ENCODE assay signal across 6 cellular contexts in the genomic region with DNA sequence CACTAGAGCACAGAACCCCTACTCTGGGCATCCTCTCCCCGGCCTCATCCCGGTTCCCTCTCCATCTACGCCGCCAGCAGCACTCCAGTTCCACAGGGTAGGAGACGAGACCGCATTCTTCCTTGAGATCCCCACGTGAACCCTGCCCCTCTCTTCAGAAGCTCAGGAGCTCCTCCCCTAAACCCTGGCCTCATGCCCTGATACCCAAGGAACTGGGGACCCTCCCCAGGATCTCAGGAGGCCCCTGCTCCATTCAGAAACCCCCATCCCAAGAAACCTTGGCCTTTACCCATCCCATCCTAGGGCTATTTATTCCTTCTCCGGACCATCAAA. TPM values are rescaled to one million over a fixed set of nuclear protein-coding genes. Genes with fewer than 3 reads are reported as not detected.
DNase-seq lines count a peak whose midpoint lies in the region; ATAC-seq and TF ChIP-seq lines count a peak whose summit lies in the region.

No MANE protein-coding gene starts in this region.

- no peaks in the 10 kb centered on the region for H3K27me3 ChIP-seq in GM23248 (replicated peaks; ENCODE audit: insufficient read depth)
- H3K27me3 ChIP-seq in adipocyte (replicated peaks; ENCODE audit: control insufficient read depth, insufficient read depth, low read length): no peaks in the 10 kb centered on the region

- DNase-seq in GM23248: peak; percentile 33
- no peak for DNase-seq in adipocyte (ENCODE audit: low read depth)
- DNase-seq in nephron progenitor cell: no peak
- no peak for DNase-seq in KBM-7
- DNase-seq in C1 segment of cervical spinal cord (lab: John Stamatoyannopoulos, UW): no peak

- H3K9me3 Mint-ChIP-seq in nephron progenitor cell: peaks cover 65% of the 10 kb centered on the region

- no peak for TF ChIP-seq CTCF in nephron progenitor cell (IDR thresholded peaks at IDR 0.05)

- no peaks in the 10 kb centered on the region for H3F3A ChIP-seq in GM23248 (ENCODE audit: insufficient read depth)

- H3K4me2 ChIP-seq in GM23248 (ENCODE audit: unreplicated experiment): peak overlapping the region; percentile 68

- no peaks in the 10 kb centered on the region for H3K9me2 ChIP-seq in GM23248 (ENCODE audit: insufficient read depth)

- no peak overlapping the region for H3K27ac ChIP-seq in GM23248

- peaks cover 11% of the 10 kb centered on the region; the same call in 1 of the 2 replicates for H3K79me2 ChIP-seq in GM23248 (ENCODE audit: insufficient read depth)

- ATAC-seq in GM18907 (IDR thresholded peaks at IDR 0.05; ENCODE audit: unreplicated experiment): no peak

- 5 to 11% methylated on average over 4 to 8 of the region's 8 CpGs for WGBS in GM23248 (ENCODE audit: low coverage in 1 of 2, low lambda C conversion rate in 2 of 2, missing lambda C conversion rate in 2 of 2), 2 experiments

- H4K20me1 ChIP-seq in GM23248 (ENCODE audit: insufficient read depth): no peaks in the 10 kb centered on the region

- H3K4me1 Mint-ChIP-seq in nephron progenitor cell: peaks cover 43% of the 10 kb centered on the region

- H3K4me3 Mint-ChIP-seq in nephron progenitor cell: peak overlapping the region; percentile 80

- peaks cover 15% of the 10 kb centered on the region for H3K36me3 Mint-ChIP-seq in nephron progenitor cell (ENCODE audit: low read depth)

- H3K9me3 ChIP-seq in GM23248 (ENCODE audit: low read depth): no peaks in the 10 kb centered on the region
- no peaks in the 10 kb centered on the region for H3K9me3 ChIP-seq in adipocyte (ENCODE audit: control insufficient read depth, low read length)

- H3K4me1 ChIP-seq in GM23248 (ENCODE audit: insufficient read depth) (no peaks in the 10 kb centered on the region), adipocyte (ENCODE audit: control insufficient read depth, insufficient read depth, low read length) (peaks cover 13% of the 10 kb centered on the region)

- H3K9ac ChIP-seq in GM23248: peak overlapping the region; percentile 81
- peak overlapping the region; percentile 87 for H3K9ac ChIP-seq in adipocyte (ENCODE audit: low read length)

- H3K27ac Mint-ChIP-seq in nephron progenitor cell: peak overlapping the region; percentile 74

- H3K27me3 Mint-ChIP-seq in nephron progenitor cell (ENCODE audit: low read depth, poor library complexity): no peaks in the 10 kb centered on the region

- peak overlapping the region; percentile 80 for H3K4me3 ChIP-seq in GM23248
- peak overlapping the region; percentile 83 for H3K4me3 ChIP-seq in adipocyte (ENCODE audit: low read length)

- H3K36me3 ChIP-seq in GM23248 (ENCODE audit: low read depth): no peaks in the 10 kb centered on the region; the same call in 1 of the 2 replicates
- peaks cover 5% of the 10 kb centered on the region for H3K36me3 ChIP-seq in adipocyte (ENCODE audit: control insufficient read depth, insufficient read depth, low read length, severe bottlenecking)

- H2AFZ ChIP-seq in GM23248: peak overlapping the region; percentile 45; the same call in 1 of the 2 replicates

- in situ Hi-C loops in GM23248 (cut with MboI) (no loop called here), KBM-7 (cut with MboI; ENCODE audit: low pct_unique_long_range_greater_than_20kb, low sequenced_read_pairs) (no loop called here)

RNA-seq across cellular contexts. Expression of gene PRICKLE3, which starts 1.1 kb away (rescaled TPM):
- total RNA-seq in GM23248 (2014; rRNA removed; shearing (Covaris generic)): 9.0 and 10.8 TPM in 2 replicates
- 5.1 TPM in 2 replicates for polyA plus RNA-seq in GM23248 (2016; fragmentation: Nextera tagmentation; extraction: Ambion mirVana)

RNA-seq across cellular contexts. Expression of gene PLP2, which starts 13.3 kb away (rescaled TPM):
- total RNA-seq in GM23248 (2014; rRNA removed; shearing (Covaris generic)): 62.3 and 62.5 TPM in 2 replicates
- 204 and 209 TPM in 2 replicates for polyA plus RNA-seq in GM23248 (2016; fragmentation: Nextera tagmentation; extraction: Ambion mirVana)

RNA-seq across cellular contexts. Expression of gene SYP, which starts 15.0 kb away (rescaled TPM):
- total RNA-seq in GM23248 (2014; rRNA removed; shearing (Covaris generic)): 0.54 TPM in 1 of 2 replicates, not detected in the other
- polyA plus RNA-seq in GM23248 (2016; fragmentation: Nextera tagmentation; extraction: Ambion mirVana): 0.23 TPM in 1 of 2 replicates, not detected in the other

RNA-seq across cellular contexts. Expression of gene MAGIX, which starts 22.5 kb away (rescaled TPM):
- total RNA-seq in GM23248 (2014; rRNA removed; shearing (Covaris generic)): 1.3 and 8.0 TPM in 2 replicates
- 1.1 and 1.5 TPM in 2 replicates for polyA plus RNA-seq in GM23248 (2016; fragmentation: Nextera tagmentation; extraction: Ambion mirVana)

RNA-seq across cellular contexts. Expression of gene CACNA1F, which starts 48.1 kb away (rescaled TPM):
- total RNA-seq in GM23248 (2014; rRNA removed; shearing (Covaris generic)): not detected in 2 replicates
- polyA plus RNA-seq in GM23248 (2016; fragmentation: Nextera tagmentation; extraction: Ambion mirVana): not detected in 2 replicates
